In the genomic region with DNA sequence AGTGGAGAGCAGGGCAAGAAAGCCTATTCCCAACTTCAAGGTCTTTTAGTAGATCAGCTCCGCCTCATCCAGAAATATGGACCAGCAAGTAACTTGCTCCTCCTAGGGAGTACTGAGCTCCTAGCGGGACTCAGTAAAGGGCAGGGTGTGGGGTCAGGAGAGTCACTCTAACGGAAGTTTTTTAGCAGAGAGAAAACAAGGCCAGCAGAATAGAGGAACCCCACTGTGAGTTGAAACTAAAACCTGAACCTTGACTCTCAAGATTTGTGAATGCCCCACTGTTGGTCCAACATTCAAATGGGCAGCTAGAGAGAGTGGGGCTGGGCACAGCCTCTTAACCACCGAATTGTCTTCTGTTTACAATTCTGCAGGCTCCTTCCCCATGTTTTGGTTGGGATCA, we compare ENCODE assay signal across 11 cellular contexts.
DNase-seq lines count a peak whose midpoint lies in the region; ATAC-seq and TF ChIP-seq lines count a peak whose summit lies in the region.
"Had no signal": no experiment of that assay in that cellular context is flagged by ENCODE, and none has a peak within 500 bp of the region (broad histone marks: within the 10 kb centered on the region; RNA-seq: fewer than 3 reads in every experiment).

No MANE protein-coding gene starts in this region.

- no peaks in the 10 kb centered on the region for H3K36me3 Mint-ChIP-seq in activated CD8-positive, alpha-beta T cell treated with anti-CD3 and anti-CD28 coated beads for 36 hours (ENCODE audit: low read depth)
- no peaks in the 10 kb centered on the region for H3K36me3 Mint-ChIP-seq in activated CD8-positive, alpha-beta T cell treated with anti-CD3 and anti-CD28 coated beads, Interleukin-2, amount 10 ng/mL, durations not matched to agents 7 days and 5 days (ENCODE audit: low read depth)

- ATAC-seq in activated CD8-positive, alpha-beta T cell treated with anti-CD3 and anti-CD28 coated beads for 36 hours = no peak
- ATAC-seq in activated CD8-positive, alpha-beta T cell treated with anti-CD3 and anti-CD28 coated beads, Interleukin-2, amount 10 ng/mL, durations not matched to agents 7 days and 5 days = no peak
- ATAC-seq in HG02588 (IDR thresholded peaks at IDR 0.05; ENCODE audit: unreplicated experiment) (peak; percentile 48), HG03460 (IDR thresholded peaks at IDR 0.05; ENCODE audit: unreplicated experiment) (peak; percentile 37)

- no peak overlapping the region for H3K4me3 ChIP-seq in spleen
- H3K4me3 ChIP-seq: upper lobe of left lung had no signal

- H3K9me3 Mint-ChIP-seq in activated CD8-positive, alpha-beta T cell treated with anti-CD3 and anti-CD28 coated beads for 36 hours = no peaks in the 10 kb centered on the region
- no peaks in the 10 kb centered on the region for H3K9me3 Mint-ChIP-seq in activated CD8-positive, alpha-beta T cell treated with anti-CD3 and anti-CD28 coated beads, Interleukin-2, amount 10 ng/mL, durations not matched to agents 7 days and 5 days (ENCODE audit: insufficient read depth)

- POLR2A ChIA-PET in activated CD8-positive, alpha-beta T cell treated with anti-CD3 and anti-CD28 coated beads for 36 hours (lab: Charles Lee) = no interaction called here
- POLR2A ChIA-PET in activated CD8-positive, alpha-beta T cell treated with anti-CD3 and anti-CD28 coated beads, Interleukin-2, amount 10 ng/mL, durations not matched to agents 7 days and 5 days (lab: Charles Lee) = no interaction called here

- peak overlapping the region; percentile 60 for H3K27ac Mint-ChIP-seq in activated CD8-positive, alpha-beta T cell treated with anti-CD3 and anti-CD28 coated beads for 36 hours
- no peak overlapping the region for H3K27ac Mint-ChIP-seq in activated CD8-positive, alpha-beta T cell treated with anti-CD3 and anti-CD28 coated beads, Interleukin-2, amount 10 ng/mL, durations not matched to agents 7 days and 5 days

- no peak for DNase-seq in activated CD8-positive, alpha-beta T cell treated with anti-CD3 and anti-CD28 coated beads for 36 hours
- DNase-seq in activated CD8-positive, alpha-beta T cell treated with anti-CD3 and anti-CD28 coated beads, Interleukin-2, amount 10 ng/mL, durations not matched to agents 7 days and 5 days = no peak
- no peak for DNase-seq in spleen
- no peak for DNase-seq in NOMO-1 (lab: John Stamatoyannopoulos, UW; ENCODE audit: unreplicated experiment in 2 of 2)
- DNase-seq in cerebellum (ENCODE audit: low spot score) = no peak
- no peak for DNase-seq in NCI-H82 (lab: John Stamatoyannopoulos, UW)
- DNase-seq: NCI-H524 treated with DMSO at 0.1 percent for 48 hours, SW 1271, upper lobe of left lung had no signal

- no peaks in the 10 kb centered on the region for H3K9me3 ChIP-seq in spleen
- H3K9me3 ChIP-seq: upper lobe of left lung had no signal

- 73 to 86% (median 84%) methylated on average over 4 of the region's 4 CpGs for WGBS in spleen, 5 donors

- no peak for TF ChIP-seq CTCF in activated CD8-positive, alpha-beta T cell treated with anti-CD3 and anti-CD28 coated beads for 36 hours (IDR thresholded peaks at IDR 0.05)
- no peak for TF ChIP-seq CTCF in spleen (IDR thresholded peaks at IDR 0.05 in 8 of 11, conservative IDR thresholded peaks at IDR 0.05 in 3 of 11)

- H3K4me1 Mint-ChIP-seq in activated CD8-positive, alpha-beta T cell treated with anti-CD3 and anti-CD28 coated beads for 36 hours (ENCODE audit: low read depth) = peaks cover 25% of the 10 kb centered on the region
- H3K4me1 Mint-ChIP-seq in activated CD8-positive, alpha-beta T cell treated with anti-CD3 and anti-CD28 coated beads, Interleukin-2, amount 10 ng/mL, durations not matched to agents 7 days and 5 days (ENCODE audit: low read depth) = peaks cover 20% of the 10 kb centered on the region

- no peak overlapping the region for H3K4me3 Mint-ChIP-seq in activated CD8-positive, alpha-beta T cell treated with anti-CD3 and anti-CD28 coated beads for 36 hours
- no peak overlapping the region for H3K4me3 Mint-ChIP-seq in activated CD8-positive, alpha-beta T cell treated with anti-CD3 and anti-CD28 coated beads, Interleukin-2, amount 10 ng/mL, durations not matched to agents 7 days and 5 days

- no peaks in the 10 kb centered on the region for H3K27me3 Mint-ChIP-seq in activated CD8-positive, alpha-beta T cell treated with anti-CD3 and anti-CD28 coated beads for 36 hours
- H3K27me3 Mint-ChIP-seq in activated CD8-positive, alpha-beta T cell treated with anti-CD3 and anti-CD28 coated beads, Interleukin-2, amount 10 ng/mL, durations not matched to agents 7 days and 5 days (ENCODE audit: low read depth) = no peaks in the 10 kb centered on the region

- CTCF ChIA-PET in activated CD8-positive, alpha-beta T cell treated with anti-CD3 and anti-CD28 coated beads for 36 hours (lab: Charles Lee) = interaction anchor here (0.9 to 1.6 kb wide), 3 partner anchors 11 to 259 kb away, joined by 3 read pairs; no protein-coding TSS in a partner anchor
- CTCF ChIA-PET in activated CD8-positive, alpha-beta T cell treated with anti-CD3 and anti-CD28 coated beads, Interleukin-2, amount 10 ng/mL, durations not matched to agents 7 days and 5 days (lab: Charles Lee) = interaction anchor here (1.1 to 2.5 kb wide), 3 partner anchors 8 to 35 kb away, joined by 3 to 22 read pairs (median 3); no protein-coding TSS in a partner anchor

- peaks cover 0 to 32% (median 18%) of the 10 kb centered on the region in 6 donors for H3K4me1 ChIP-seq in spleen
- H3K4me1 ChIP-seq: upper lobe of left lung had no signal

- H3K27ac ChIP-seq in spleen = peak overlapping the region in 6 of 8 donors; percentile 26 to 76 (median 64)
- H3K27ac ChIP-seq: upper lobe of left lung had no signal

- TF ChIP-seq POLR2A in spleen (IDR thresholded peaks at IDR 0.05) = no peak

- peaks cover 0 to 7% (median 0%) of the 10 kb centered on the region in 6 donors for H3K36me3 ChIP-seq in spleen
- H3K36me3 ChIP-seq: upper lobe of left lung had no signal

- H3K27me3 ChIP-seq in spleen (replicated peaks in 1 of 7) = no peaks in the 10 kb centered on the region
- H3K27me3 ChIP-seq: upper lobe of left lung had no signal

- intact Hi-C loops in activated CD8-positive, alpha-beta T cell treated with anti-CD3 and anti-CD28 coated beads for 36 hours (cut with micrococcal nuclease) = no loop called here
- intact Hi-C loops in spleen (cut with DNase I; ENCODE audit: low total_unique reads) = no loop called here

Comparison
In these comparisons a context has a peak if more than half of its experiments do, and no peak if none do; other contexts are left out.
1. ATAC-seq: peak in HG02588 (single experiment) and HG03460 (single experiment); none in activated CD8-positive, alpha-beta T cell treated with anti-CD3 and anti-CD28 coated beads for 36 hours (single experiment) and activated CD8-positive, alpha-beta T cell treated with anti-CD3 and anti-CD28 coated beads, Interleukin-2, amount 10 ng/mL, durations not matched to agents 7 days and 5 days (single experiment).